Comparison of ENCODE assay signal across 9 cellular contexts in the genomic region with DNA sequence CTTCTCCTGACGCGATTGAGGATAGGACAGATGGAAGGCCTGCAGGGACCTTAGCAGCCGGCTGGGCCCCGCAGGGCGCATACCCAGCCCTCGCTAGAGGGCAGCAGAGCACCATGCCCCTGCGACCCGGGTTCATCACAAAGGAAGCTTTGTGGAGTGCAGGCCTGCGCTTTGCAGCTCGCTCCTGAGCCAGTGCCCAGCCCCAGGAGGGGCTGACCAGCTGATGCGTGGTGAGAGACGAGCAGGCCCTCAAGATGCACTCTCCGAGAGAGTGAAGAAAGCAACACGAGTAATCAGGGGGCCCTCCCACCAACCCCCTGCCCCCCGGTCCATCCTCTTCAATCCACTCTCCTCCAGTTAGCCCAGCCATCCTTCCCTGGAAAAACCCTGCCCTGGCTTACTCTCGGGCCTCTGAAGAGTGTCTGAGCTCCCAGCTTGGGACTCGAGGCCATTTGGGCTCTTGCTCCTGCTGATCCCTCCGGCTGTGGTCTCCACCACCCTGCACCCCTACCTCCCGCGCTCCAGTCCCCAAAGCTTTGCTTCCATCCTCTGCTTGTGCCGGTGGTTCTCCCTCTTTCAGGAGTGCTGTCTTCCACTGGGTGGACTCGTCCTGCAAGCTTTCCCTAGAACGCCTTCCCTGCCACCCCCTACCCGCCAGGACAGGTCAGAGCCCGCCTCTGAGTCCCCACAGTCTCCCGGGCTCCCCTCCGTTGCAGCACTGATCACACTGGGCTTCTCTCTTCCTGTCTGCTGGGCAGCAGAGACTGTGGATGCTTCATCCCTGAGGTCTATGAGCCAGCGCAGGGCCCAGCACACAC. TPM values are rescaled to one million over a fixed set of nuclear protein-coding genes. Genes with fewer than 3 reads are reported as not detected.
DNase-seq lines count a peak whose midpoint lies in the region; ATAC-seq, FAIRE-seq and TF ChIP-seq lines count a peak whose summit lies in the region.
"Had no signal": no experiment of that assay in that cellular context is flagged by ENCODE, and none has a peak within 500 bp of the region (broad histone marks: within the 10 kb centered on the region; RNA-seq: fewer than 3 reads in every experiment).

No MANE protein-coding gene starts in this region.

- ATAC-seq in left cardiac atrium (peak; percentile 95 to 97), GM21528 (IDR thresholded peaks at IDR 0.05; ENCODE audit: low FRiP score, unreplicated experiment) (no peak)

- H3K27me3 ChIP-seq in adrenal gland = peaks cover under 1% of the 10 kb centered on the region
- H3K27me3 ChIP-seq in prostate gland (replicated peaks; ENCODE audit: insufficient read depth) = no peaks in the 10 kb centered on the region

- H3K4me3 ChIP-seq in adrenal gland = no peak overlapping the region
- H3K4me3 ChIP-seq in prostate gland = no peak overlapping the region

- no peak for FAIRE-seq in GM12891 (lab: Jason Lieb, UNC)

- H3K27ac ChIP-seq in adrenal gland = no peak overlapping the region
- no peak overlapping the region for H3K27ac ChIP-seq in prostate gland
- H3K27ac ChIP-seq: neutrophil had no signal

- peak; percentile 61 for DNase-seq in A172 (ENCODE audit: low spot score)
- peak; percentile 72 for DNase-seq in GM12891 (ENCODE audit: insufficient read length, low spot score)
- peak; percentile 17 for DNase-seq in SHP77 treated with DMSO at 0.1 percent for 48 hours (lab: John Stamatoyannopoulos, UW)
- peak; percentile 74 to 87 (median 82) for DNase-seq in adrenal gland
- peak; percentile 82 for DNase-seq in left cardiac atrium
- peak; percentile 79 for DNase-seq in prostate gland (ENCODE audit: low spot score)

- H3K4me1 ChIP-seq in adrenal gland (replicated peaks in 1 of 2) = no peaks in the 10 kb centered on the region
- H3K4me1 ChIP-seq in prostate gland (replicated peaks) = no peaks in the 10 kb centered on the region

- intact Hi-C loops in adrenal gland (cut with DNase I) = loop anchor here (5.0 kb wide), 1 partner anchor 179 kb away; no protein-coding TSS in a partner anchor
- intact Hi-C loops in left cardiac atrium (cut with DNase I) = loop anchor here (2.0 to 5.0 kb wide), 4 partner anchors 41 to 179 kb away; no protein-coding TSS in a partner anchor
- intact Hi-C loops in prostate gland (cut with DNase I) = loop anchor here (5.0 kb wide), 2 partner anchors 44 to 159 kb away; no protein-coding TSS in a partner anchor

- 46 to 57% (median 49%) methylated on average over 19 to 28 of the region's 28 CpGs for WGBS in adrenal gland, 4 donors
- 33% methylated on average over 25 of the region's 28 CpGs for WGBS in prostate gland

- H3K36me3 ChIP-seq in adrenal gland (replicated peaks in 1 of 2) (no peaks in the 10 kb centered on the region), prostate gland (no peaks in the 10 kb centered on the region)
- H3K36me3 ChIP-seq: neutrophil had no signal

- H3K9me3 ChIP-seq in adrenal gland (replicated peaks in 1 of 3) (no peaks in the 10 kb centered on the region), prostate gland (no peaks in the 10 kb centered on the region)
- H3K9me3 ChIP-seq: neutrophil had no signal

- TF ChIP-seq POLR2A in GM12891 (IDR thresholded peaks at IDR 0.05; ENCODE audit: low read depth, low read length) (no peak), adrenal gland (IDR thresholded peaks at IDR 0.05) (no peak), prostate gland (IDR thresholded peaks at IDR 0.05) (no peak)

- peak; percentile 97 for TF ChIP-seq CTCF in LNCAP (IDR thresholded peaks at IDR 0.05)
- peak; percentile 86 to 96 (median 91) for TF ChIP-seq CTCF in adrenal gland (IDR thresholded peaks at IDR 0.05)
- TF ChIP-seq CTCF in prostate gland (IDR thresholded peaks at IDR 0.05) = peak; percentile 84 to 98 (median 95)

TF ChIP-seq in GM12891, 5 proteins besides CTCF, POLR2A, EP300 and RAD21:
- no peak for TF ChIP-seq POLR2AphosphoS5 (IDR thresholded peaks at IDR 0.05; ENCODE audit: low read depth, low read length)
- no peak for TF ChIP-seq SPI1 (IDR thresholded peaks at IDR 0.05; ENCODE audit: low read depth, low read length)
- no peak for TF ChIP-seq POU2F2 (IDR thresholded peaks at IDR 0.05; ENCODE audit: low read depth, low read length)
- no peak for TF ChIP-seq PAX5 (IDR thresholded peaks at IDR 0.05; ENCODE audit: insufficient read depth, low read length, severe bottlenecking)
- TF ChIP-seq TAF1 (IDR thresholded peaks at IDR 0.05; ENCODE audit: low read depth, low read length) = no peak

RNA-seq across cellular contexts. Expression of a gene that starts 9.1 kb away (rescaled TPM):
- total RNA-seq in A172 (2014; rRNA removed; shearing (Covaris generic)) = 0.03 and 0.07 TPM in 2 replicates
- not detected for polyA plus RNA-seq in GM12891 (2012; ENCODE audit: low read depth, missing spikeins)
- total RNA-seq in adrenal gland = under 1 TPM in 3 of 8 donors, not detected in 5; 0.18 to 0.50 (median 0.41) TPM
- under 1 TPM in 2 of 3 donors, not detected in 1; 0.10 to 0.56 TPM for polyA plus RNA-seq in adrenal gland
- under 1 TPM in 1 of 2 donors, not detected in 1; 0.09 TPM for total RNA-seq in left cardiac atrium
- 10 to 100 TPM in 1 of 2 donors, 1 to 10 TPM in 1; 8.4 to 21.5 TPM for total RNA-seq in prostate gland

RNA-seq across cellular contexts. Expression of a gene that starts 30.1 kb away (rescaled TPM):
- total RNA-seq in A172 (2014; rRNA removed; shearing (Covaris generic)) = 0.79 and 1.7 TPM in 2 replicates
- not detected for polyA plus RNA-seq in GM12891 (2012; ENCODE audit: low read depth, missing spikeins)
- total RNA-seq in adrenal gland (1 to 10 TPM in 2 of 8 donors, under 1 TPM in 2, not detected in 4; 0.32 to 2.8 (median 1.6) TPM), left cardiac atrium (under 1 TPM; 0.21 to 0.39 TPM), prostate gland (1 to 10 TPM in 1 of 2 donors, under 1 TPM in 1; 0.23 to 1.5 TPM)
- under 1 TPM in 2 of 3 donors, not detected in 1; 0.40 to 0.44 TPM for polyA plus RNA-seq in adrenal gland

RNA-seq across cellular contexts. Expression of a gene that starts 47.1 kb away (rescaled TPM):
- total RNA-seq in A172 (2014; rRNA removed; shearing (Covaris generic)) = 8.2 and 8.4 TPM in 2 replicates
- polyA plus RNA-seq in GM12891 (2012; ENCODE audit: low read depth, missing spikeins) = 0.09 TPM
- 10 to 100 TPM in 5 of 8 donors, 1 to 10 TPM in 3; 3.0 to 28.2 (median 11.9) TPM for total RNA-seq in adrenal gland
- polyA plus RNA-seq in adrenal gland = 10 to 100 TPM in 2 of 3 donors, 1 to 10 TPM in 1; 3.1 to 99.8 (median 15.9) TPM
- 1 to 10 TPM; 7.0 to 9.2 TPM for total RNA-seq in left cardiac atrium
- total RNA-seq in prostate gland = 10 to 100 TPM in 1 of 2 donors, 1 to 10 TPM in 1; 8.7 to 54.8 TPM

Comparison
In these comparisons a context has a peak if more than half of its experiments do, and no peak if none do; other contexts are left out.
1. DNase-seq: peak in every context shown above with its lines; median percentile 82 in adrenal gland; 82 in left cardiac atrium; 79 in prostate gland; 72 in GM12891; 61 in A172; 17 in SHP77 treated with DMSO at 0.1 percent for 48 hours.